ENCODE assay signal across 1 cellular context in the genomic region with DNA sequence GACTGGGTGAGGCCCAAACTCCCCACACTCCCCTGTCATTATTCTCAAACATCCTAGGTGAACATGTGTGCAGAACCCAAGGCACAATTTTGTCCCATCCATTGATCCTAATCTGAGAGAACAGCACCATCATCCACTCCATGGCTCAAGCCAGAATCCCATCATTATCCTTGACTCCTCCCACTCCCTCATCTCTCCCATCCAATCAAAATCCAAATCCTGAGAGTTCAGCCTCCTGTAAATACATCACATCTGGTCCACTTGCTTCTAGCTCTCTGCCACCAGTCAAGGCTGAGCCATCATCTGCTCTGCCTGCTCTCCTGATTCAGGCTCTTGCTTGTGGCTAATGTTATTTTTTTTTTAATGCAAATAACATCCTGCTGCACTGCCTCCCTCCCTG.
TF ChIP-seq lines count a peak whose summit lies in the region.

No MANE protein-coding gene starts in this region.

TF ChIP-seq in HCT116, 20 proteins besides CTCF, POLR2A, EP300 and RAD21 (continued from another document):
- TF ChIP-seq YY1 (IDR thresholded peaks at IDR 0.05; ENCODE audit: extremely low read depth, insufficient replicate concordance, low read depth, low read length), result no peak
- TF ChIP-seq EZH2phosphoT487 (IDR thresholded peaks at IDR 0.05; ENCODE audit: borderline replicate concordance), result no peak
- TF ChIP-seq, protein P1, sequence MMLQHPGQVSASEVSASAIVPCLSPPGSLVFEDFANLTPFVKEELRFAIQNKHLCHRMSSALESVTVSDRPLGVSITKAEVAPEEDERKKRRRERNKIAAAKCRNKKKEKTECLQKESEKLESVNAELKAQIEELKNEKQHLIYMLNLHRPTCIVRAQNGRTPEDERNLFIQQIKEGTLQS (IDR thresholded peaks at IDR 0.05), result no peak
- no peak for TF ChIP-seq SIN3A (IDR thresholded peaks at IDR 0.05; ENCODE audit: low read depth)
- TF ChIP-seq, protein P2, sequence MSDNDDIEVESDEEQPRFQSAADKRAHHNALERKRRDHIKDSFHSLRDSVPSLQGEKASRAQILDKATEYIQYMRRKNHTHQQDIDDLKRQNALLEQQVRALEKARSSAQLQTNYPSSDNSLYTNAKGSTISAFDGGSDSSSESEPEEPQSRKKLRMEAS (IDR thresholded peaks at IDR 0.05), result no peak
